In the genomic region with DNA sequence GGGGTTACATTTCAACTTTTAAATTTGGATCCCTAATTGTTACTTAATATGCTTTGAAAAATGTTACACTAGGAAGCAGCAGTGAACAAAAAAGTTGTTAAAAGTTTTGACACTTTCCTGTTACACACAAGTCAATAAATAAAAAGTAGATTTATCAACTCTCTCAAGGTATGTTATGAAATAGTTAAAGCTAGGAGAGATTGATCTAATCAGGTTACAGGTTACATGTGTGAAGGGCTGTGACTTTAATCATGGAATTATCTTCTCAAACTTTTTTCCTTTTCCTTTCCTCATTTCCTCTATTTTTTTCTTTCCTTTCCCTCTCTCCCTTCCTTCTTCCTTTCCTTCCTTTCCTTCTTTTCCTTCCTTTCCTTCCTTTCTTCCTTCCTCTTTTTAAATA, we compare ENCODE assay signal across 25 cellular contexts.
"Had no signal": no experiment of that assay in that cellular context is flagged by ENCODE, and none has a peak within 500 bp of the region (broad histone marks: within the 10 kb centered on the region; RNA-seq: fewer than 3 reads in every experiment).

No MANE protein-coding gene starts in this region.

- DNase-seq: dermis blood vessel endothelial cell; dorsolateral prefrontal cortex; effector CD4-positive, alpha-beta T cell; effector memory CD4-positive, alpha-beta T cell; foreskin keratinocyte; heart left ventricle; hypothalamus; immature natural killer cell; islet precursor cell; kidney; kidney glomerular epithelial cell; left colon; left ventricle myocardium superior; lower lobe of right lung; mesenchymal stem cell; mucosa of descending colon had no signal

- H3K4me3 Mint-ChIP-seq: immature natural killer cell, mesothelial cell of epicardium had no signal

- ATAC-seq: foreskin keratinocyte, gastroesophageal sphincter, heart left ventricle, left colon, left lobe of liver, left ventricle myocardium superior, lower lobe of right lung, mucosa of descending colon had no signal

- FAIRE-seq: colon, endothelial cell of umbilical vein, frontal cortex, kidney had no signal

- H3K27ac Mint-ChIP-seq: mesothelial cell of epicardium had no signal

- H3K27ac ChIP-seq: coronary artery, dorsolateral prefrontal cortex, esophagus muscularis mucosa, foreskin keratinocyte, gastroesophageal sphincter, heart left ventricle, hepatocyte, lower lobe of right lung had no signal

- H3K9me3 ChIP-seq: mucosa of descending colon had no signal

- H3K4me3 ChIP-seq: coronary artery, dorsolateral prefrontal cortex, esophagus muscularis mucosa, gastroesophageal sphincter, heart left ventricle, hepatocyte, lower lobe of right lung, mucosa of descending colon had no signal

- H3K79me2 ChIP-seq: hepatocyte had no signal

- H3K36me3 ChIP-seq: esophagus muscularis mucosa, gastroesophageal sphincter, heart left ventricle, lower lobe of right lung had no signal

- H3K4me2 ChIP-seq: hepatocyte had no signal

- H3K27me3 ChIP-seq: dorsolateral prefrontal cortex, esophagus muscularis mucosa, foreskin keratinocyte, gastroesophageal sphincter, heart left ventricle, hepatocyte had no signal

- H2AFZ ChIP-seq: hepatocyte had no signal

- H3K4me1 ChIP-seq: esophagus muscularis mucosa, foreskin keratinocyte, gastroesophageal sphincter, lower lobe of right lung had no signal
